14 cellular contexts compared by ENCODE assay signal in genomic region chr2:199379251-199379650, GRCh38.
DNase-seq lines count a peak whose midpoint lies in the region.
"Had no signal": no experiment of that assay in that cellular context is flagged by ENCODE, and none has a peak within 500 bp of the region (broad histone marks: within the 10 kb centered on the region; RNA-seq: fewer than 3 reads in every experiment).

No MANE protein-coding gene starts in this region.

- H3K4me1 Mint-ChIP-seq in CD4-positive, alpha-beta memory T cell = no peaks in the 10 kb centered on the region
- H3K4me1 Mint-ChIP-seq: activated T-helper 17 cell treated with anti-CD3 and anti-CD28 coated beads, Interleukin-2, amount 50 U/mL, for 72 hours had no signal

- peaks cover 3 to 10% of the 10 kb centered on the region in 2 donors for H3K27me3 Mint-ChIP-seq in CD4-positive, alpha-beta memory T cell

- no peaks in the 10 kb centered on the region for H3K36me3 Mint-ChIP-seq in CD4-positive, alpha-beta memory T cell

- peak; percentile 34 for DNase-seq in Daoy (ENCODE audit: low read depth)
- peak; percentile 13 for DNase-seq in NCI-H1092 treated with DMSO at 0.1 percent for 48 hours (lab: John Stamatoyannopoulos, UW)
- peak; percentile 60 for DNase-seq in astrocyte of the hippocampus (ENCODE audit: low read depth, low spot score)
- DNase-seq in left kidney (ENCODE audit: low read depth, low spot score) = peak; percentile 61
- no peak for DNase-seq in SIG-M5 (lab: John Stamatoyannopoulos, UW)
- no peak for DNase-seq in activated CD4-positive, alpha-beta T cell treated with anti-CD3 and anti-CD28 coated beads for 4 hours
- DNase-seq in CD4-positive, alpha-beta memory T cell = no peak
- no peak for DNase-seq in NCI-H2107 (lab: John Stamatoyannopoulos, UW)
- DNase-seq: activated CD4-positive, CD25-positive, alpha-beta regulatory T cell; cerebellar nuclear complex; glutamatergic neuron; stimulated activated naive CD4-positive, alpha-beta T cell had no signal

- POLR2A ChIA-PET in CD4-positive, alpha-beta memory T cell (lab: Charles Lee; ENCODE audit: partially characterized antibody) = no interaction called here

- no peaks in the 10 kb centered on the region for H3K9me3 ChIP-seq in CD4-positive, alpha-beta memory T cell (ENCODE audit: control insufficient read depth in 1 of 2, low read length in 2 of 2)
- H3K9me3 ChIP-seq: SJSA1 had no signal

- H3K4me3 Mint-ChIP-seq in CD4-positive, alpha-beta memory T cell = no peak overlapping the region
- H3K4me3 Mint-ChIP-seq: activated T-helper 17 cell treated with anti-CD3 and anti-CD28 coated beads, Interleukin-2, amount 50 U/mL, for 72 hours had no signal

- H3K9me3 Mint-ChIP-seq in CD4-positive, alpha-beta memory T cell = no peaks in the 10 kb centered on the region
- H3K9me3 Mint-ChIP-seq: activated T-helper 17 cell treated with anti-CD3 and anti-CD28 coated beads, Interleukin-2, amount 50 U/mL, for 72 hours had no signal

- CTCF ChIA-PET in CD4-positive, alpha-beta memory T cell (lab: Charles Lee; ENCODE audit: partially characterized antibody) = no interaction called here

- no peaks in the 10 kb centered on the region for H3K36me3 ChIP-seq in CD4-positive, alpha-beta memory T cell (ENCODE audit: insufficient read depth, low read length)

- H3K4me1 ChIP-seq in CD4-positive, alpha-beta memory T cell (ENCODE audit: insufficient read depth, low read length) = no peaks in the 10 kb centered on the region

- H3K4me3 ChIP-seq in CD4-positive, alpha-beta memory T cell (ENCODE audit: low read length in 2 of 2) = no peak overlapping the region
- H3K4me3 ChIP-seq: SJSA1 had no signal

- H3K27ac ChIP-seq in CD4-positive, alpha-beta memory T cell (ENCODE audit: low read depth, low read length) = no peak overlapping the region
- H3K27ac ChIP-seq: SJSA1 had no signal

- no peaks in the 10 kb centered on the region for H3K27me3 ChIP-seq in CD4-positive, alpha-beta memory T cell (ENCODE audit: insufficient read depth, low read length)
- H3K27me3 ChIP-seq: SJSA1 had no signal

- no peak overlapping the region for H3K27ac Mint-ChIP-seq in CD4-positive, alpha-beta memory T cell
- H3K27ac Mint-ChIP-seq: activated T-helper 17 cell treated with anti-CD3 and anti-CD28 coated beads, Interleukin-2, amount 50 U/mL, for 72 hours had no signal

- intact Hi-C loops in CD4-positive, alpha-beta memory T cell (cut with micrococcal nuclease) = no loop called here

Comparison
In these comparisons a context has a peak if more than half of its experiments do, and no peak if none do; other contexts are left out.
1. DNase-seq: peak in Daoy (single experiment), NCI-H1092 treated with DMSO at 0.1 percent for 48 hours (single experiment), astrocyte of the hippocampus (single experiment) and left kidney (single experiment); none in SIG-M5 (single experiment), activated CD4-positive, alpha-beta T cell treated with anti-CD3 and anti-CD28 coated beads for 4 hours (0 of 2), CD4-positive, alpha-beta memory T cell (0 of 5) and NCI-H2107 (single experiment).